Comparison of ENCODE assay signal across 24 cellular contexts in the genomic region with DNA sequence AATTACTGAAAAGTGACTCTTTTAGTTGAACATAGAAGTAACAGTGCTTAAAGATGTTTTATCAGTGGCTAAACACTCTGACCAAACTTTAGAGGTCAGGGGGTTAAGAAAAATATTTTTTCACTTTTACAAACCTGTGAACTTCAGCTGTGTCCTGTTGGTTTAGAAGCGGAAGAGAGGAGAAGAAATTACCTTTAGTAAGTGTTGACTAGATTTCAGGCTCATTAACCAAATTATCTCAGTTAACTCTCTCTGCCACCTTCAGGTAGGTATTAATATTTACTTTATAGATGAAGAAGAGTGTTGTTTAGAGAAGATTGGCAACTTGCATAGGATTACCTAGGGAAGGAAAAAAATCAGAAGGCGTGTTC.
"Had no signal": no experiment of that assay in that cellular context is flagged by ENCODE, and none has a peak within 500 bp of the region (broad histone marks: within the 10 kb centered on the region; RNA-seq: fewer than 3 reads in every experiment).

No MANE protein-coding gene starts in this region.

- ATAC-seq: activated naive CD4-positive, alpha-beta T cell treated with anti-CD3 and anti-CD28 coated beads, Interleukin-2, amount 50 U/mL, for 72 hours; psoas muscle; stimulated activated naive B cell treated with anti-CD40 and anti-IgM and Interleukin-4, amounts not matched to agents 10 μg/mL and 1 μg/mL and 100 μg/mL, for 72 hours had no signal

- H3K36me3 ChIP-seq: colonic mucosa, transverse colon had no signal

- H3K27me3 Mint-ChIP-seq: activated B cell treated with CpG ODN at 0.5 μM for 24 hours; stimulated activated naive B cell treated with anti-CD40 and anti-IgM and Interleukin-4, amounts not matched to agents 10 μg/mL and 1 μg/mL and 100 μg/mL, for 72 hours; T-cell had no signal

- H3K4me3 ChIP-seq: colonic mucosa, psoas muscle, smooth muscle cell, testis, transverse colon had no signal

- H3K4me3 Mint-ChIP-seq: activated B cell treated with CpG ODN at 0.5 μM for 24 hours; nephron progenitor cell; stimulated activated naive B cell treated with anti-CD40 and anti-IgM and Interleukin-4, amounts not matched to agents 10 μg/mL and 1 μg/mL and 100 μg/mL, for 72 hours; T-cell; T-helper 2 cell treated with Interferon-gamma antibody and Interleukin-4, amounts not matched to agents 5 μg/mL and 100 μg/mL, for 36 hours had no signal

- H3K9ac ChIP-seq: parathyroid adenoma had no signal

- H3K27ac ChIP-seq: colonic mucosa, parathyroid adenoma, psoas muscle, testis, transverse colon had no signal

- H3K79me2 ChIP-seq: parathyroid adenoma had no signal

- H3K27ac Mint-ChIP-seq: activated B cell treated with CpG ODN at 0.5 μM for 24 hours; activated naive CD4-positive, alpha-beta T cell treated with anti-CD3 and anti-CD28 coated beads, Interleukin-2, amount 50 U/mL, for 72 hours; nephron progenitor cell; stimulated activated naive B cell treated with anti-CD40 and anti-IgM and Interleukin-4, amounts not matched to agents 10 μg/mL and 1 μg/mL and 100 μg/mL, for 72 hours; T-helper 2 cell treated with Interferon-gamma antibody and Interleukin-4, amounts not matched to agents 5 μg/mL and 100 μg/mL, for 36 hours had no signal

- H3K27me3 ChIP-seq: colonic mucosa, testis, transverse colon had no signal

- H3K4me2 ChIP-seq: smooth muscle cell had no signal

- H3K9me3 Mint-ChIP-seq: activated naive CD4-positive, alpha-beta T cell treated with anti-CD3 and anti-CD28 coated beads, Interleukin-2, amount 50 U/mL, for 72 hours had no signal

- H2AFZ ChIP-seq: parathyroid adenoma had no signal

- H3K9me3 ChIP-seq: colonic mucosa, psoas muscle, testis had no signal

- H3K4me1 Mint-ChIP-seq: activated B cell treated with CpG ODN at 0.5 μM for 24 hours; nephron progenitor cell; stimulated activated naive B cell treated with anti-CD40 and anti-IgM and Interleukin-4, amounts not matched to agents 10 μg/mL and 1 μg/mL and 100 μg/mL, for 72 hours had no signal

- H3K4me1 ChIP-seq: colonic mucosa, parathyroid adenoma, psoas muscle, testis, transverse colon had no signal

- DNase-seq: activated B cell treated with CpG ODN at 0.5 μM for 24 hours; activated CD4-positive, alpha-beta T cell treated with anti-CD3 and anti-CD28 coated beads, Interleukin-2, amount 50 U/mL, for 1 hour; activated CD8-positive, alpha-beta memory T cell treated with anti-CD3 and anti-CD28 coated beads, Interleukin-2, amount 50 U/mL, for 4 hours; activated gamma-delta T cell treated with Interleukin-2 at 50 U/mL for 16 hours; activated T-cell treated with anti-CD3 and anti-CD28 coated beads, Interleukin-2, amount 50 U/mL, for 1 hour; cerebellar nuclear complex; colonic mucosa; effector CD8-positive, alpha-beta T cell; head of caudate nucleus; hippocampal formation; mesenchymal stem cell; nephron progenitor cell; psoas muscle; stimulated activated CD4-positive, alpha-beta T cell treated with anti-CD3 and anti-CD28 coated beads, Interleukin-1b, Interleukin-23, amount 100 ng/mL, for 48 hours; stimulated activated CD4-positive, alpha-beta T cell treated with anti-CD3 and anti-CD28 coated beads, Interleukin-4, amount 100 ng/mL, for 4 hours; stimulated activated CD8-positive, alpha-beta memory T cell treated with anti-CD3 and anti-CD28 coated beads, Interleukin-4, amount 100 ng/mL, for 48 hours; stimulated activated naive B cell treated with anti-CD40 and anti-IgM and Interleukin-4, amounts not matched to agents 10 μg/mL and 1 μg/mL and 100 μg/mL, for 72 hours; T-cell; testis; transverse colon had no signal

- H3K36me3 Mint-ChIP-seq: activated naive CD4-positive, alpha-beta T cell treated with anti-CD3 and anti-CD28 coated beads, Interleukin-2, amount 50 U/mL, for 72 hours; stimulated activated naive B cell treated with anti-CD40 and anti-IgM and Interleukin-4, amounts not matched to agents 10 μg/mL and 1 μg/mL and 100 μg/mL, for 72 hours had no signal
